ENCODE assay signal across 8 cellular contexts in the genomic region with DNA sequence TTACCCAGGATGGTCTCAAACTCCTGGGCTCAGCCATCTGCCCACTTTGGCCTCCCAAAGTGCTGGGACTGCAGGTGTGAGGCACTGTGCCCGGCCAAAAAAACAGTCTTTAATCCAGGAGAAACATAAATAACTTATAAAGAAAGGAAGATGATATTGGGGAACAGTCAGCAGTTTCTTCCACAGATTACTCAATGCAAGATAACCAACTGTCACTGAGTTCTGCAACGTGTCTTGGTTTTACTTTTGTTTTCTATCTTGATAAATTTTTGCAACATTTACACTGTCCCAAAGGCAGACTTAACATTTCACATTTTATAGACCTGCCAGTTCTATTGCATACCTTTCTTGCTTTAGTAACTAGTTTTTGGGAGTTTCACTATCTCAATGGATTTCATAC.
DNase-seq lines count a peak whose midpoint lies in the region; ATAC-seq and TF ChIP-seq lines count a peak whose summit lies in the region.

No MANE protein-coding gene starts in this region.

- TF ChIP-seq POLR2A in erythroblast (IDR thresholded peaks at IDR 0.05; ENCODE audit: low read length), result no peak

- DNase-seq in GM12865 (ENCODE audit: low read depth) (peak; percentile 64), erythroblast (lab: John Stamatoyannopoulos, UW) (peak; percentile 30 to 34), GM19240 (ENCODE audit: insufficient read length, low spot score) (no peak), NCI-H226 (no peak), NCI-H446 treated with DMSO at 0.1 percent for 48 hours (lab: John Stamatoyannopoulos, UW) (no peak)
- DNase-seq in stimulated activated CD4-positive, alpha-beta T cell treated with anti-CD3 and anti-CD28 coated beads, Interleukin-15, amount 100 ng/mL, for 24 hours, result no peak

- peak overlapping the region; percentile 58 to 92 (median 88) for H3K27ac Mint-ChIP-seq in IgD-negative memory B cell

- ATAC-seq in GM21447 (IDR thresholded peaks at IDR 0.05; ENCODE audit: unreplicated experiment), result peak; percentile 84

- peak overlapping the region; percentile 55 for H3K4me3 ChIP-seq in GM12865 (ENCODE audit: low read depth, low read length)

- no peak for TF ChIP-seq CTCF in GM12865 (IDR thresholded peaks at IDR 0.05; ENCODE audit: insufficient read depth, low read depth, low read length, missing control alignments)

- no peaks in the 10 kb centered on the region for H3K9me3 Mint-ChIP-seq in IgD-negative memory B cell

- H3K36me3 Mint-ChIP-seq in IgD-negative memory B cell, result peaks cover 12% of the 10 kb centered on the region

- H3K4me1 Mint-ChIP-seq in IgD-negative memory B cell, result peaks cover 71 to 78% (median 77%) of the 10 kb centered on the region in 3 donors

- no peaks in the 10 kb centered on the region for H3K27me3 Mint-ChIP-seq in IgD-negative memory B cell

- H3K4me3 Mint-ChIP-seq in IgD-negative memory B cell, result peak overlapping the region; percentile 69 to 92 (median 79)

Comparison
In these comparisons a context has a peak if more than half of its experiments do, and no peak if none do; other contexts are left out.
1. DNase-seq: peak in GM12865 (single experiment) and erythroblast (2 of 2); none in GM19240 (single experiment), NCI-H226 (single experiment), stimulated activated CD4-positive, alpha-beta T cell treated with anti-CD3 and anti-CD28 coated beads, Interleukin-15, amount 100 ng/mL, for 24 hours (single experiment) and NCI-H446 treated with DMSO at 0.1 percent for 48 hours (single experiment).